In the genomic region with DNA sequence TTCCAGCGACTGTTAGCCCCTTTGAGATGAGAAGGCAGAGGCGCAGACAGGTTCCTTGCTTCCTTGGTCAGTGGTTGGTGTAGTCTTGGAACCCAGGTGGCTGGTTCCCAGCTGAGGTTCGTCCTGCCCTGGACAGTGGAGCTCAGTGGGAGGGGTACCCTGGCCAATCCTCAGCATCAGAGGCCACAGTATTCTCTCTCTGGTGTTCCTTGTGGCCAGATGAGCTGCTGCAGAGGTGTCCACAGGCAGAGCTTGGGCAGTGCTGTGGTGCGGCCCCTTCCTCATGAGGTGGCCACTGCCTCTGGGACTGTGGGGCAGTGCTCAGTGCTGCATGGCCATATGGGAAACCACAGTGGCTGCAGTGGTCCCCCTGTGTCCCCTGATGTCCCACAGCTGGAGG, we compare ENCODE assay signal across 18 cellular contexts.
DNase-seq lines count a peak whose midpoint lies in the region; ATAC-seq and TF ChIP-seq lines count a peak whose summit lies in the region.
"Had no signal": no experiment of that assay in that cellular context is flagged by ENCODE, and none has a peak within 500 bp of the region (broad histone marks: within the 10 kb centered on the region; RNA-seq: fewer than 3 reads in every experiment).

No MANE protein-coding gene starts in this region.

- H3K9me3 ChIP-seq in aorta (ENCODE audit: control insufficient read depth, low read length): no peaks in the 10 kb centered on the region

- H3K4me1 ChIP-seq in aorta (ENCODE audit: control insufficient read depth in 1 of 2, insufficient read depth in 2 of 2, low read length in 2 of 2): no peaks in the 10 kb centered on the region

- no peak overlapping the region for H3K4me3 ChIP-seq in aorta (ENCODE audit: low read length in 2 of 2)

- no peaks in the 10 kb centered on the region for H3K36me3 Mint-ChIP-seq in natural killer cell treated with Interleukin-12 subunit alpha and Interleukin-12 subunit beta and Interleukin-15 and Interleukin-18, amount 100 ng/mL, for 72 hours
- H3K36me3 Mint-ChIP-seq in natural killer cell: no peaks in the 10 kb centered on the region
- peaks cover 3% of the 10 kb centered on the region; the same call in 1 of the 2 replicates for H3K36me3 Mint-ChIP-seq in WTC11
- H3K36me3 Mint-ChIP-seq: CD4-positive, alpha-beta memory T cell had no signal

- H3K27me3 ChIP-seq in aorta (ENCODE audit: control insufficient read depth in 1 of 2, insufficient read depth in 2 of 2, low read length in 1 of 2): no peaks in the 10 kb centered on the region

- intact Hi-C loops in natural killer cell (cut with micrococcal nuclease): no loop called here
- intact Hi-C loops in aorta (cut with DNase I): loop anchor here (10.0 kb wide), 2 partner anchors 295 to 915 kb away; no protein-coding TSS in a partner anchor

- POLR2A ChIA-PET in WTC11 (lab: Charles Lee): no interaction called here

- ATAC-seq in natural killer cell treated with Interleukin-12 subunit alpha and Interleukin-12 subunit beta and Interleukin-15 and Interleukin-18, amount 100 ng/mL, for 72 hours: peak; percentile 21 to 40
- ATAC-seq in natural killer cell (no peak), WTC11 (peak; percentile 17), esophagus mucosa (peak; percentile 19), aorta (ENCODE audit: low FRiP score) (no peak), GM21737 (IDR thresholded peaks at IDR 0.05; ENCODE audit: unreplicated experiment) (no peak)

- peaks cover 26 to 27% of the 10 kb centered on the region in 2 donors for H3K27me3 Mint-ChIP-seq in natural killer cell treated with Interleukin-12 subunit alpha and Interleukin-12 subunit beta and Interleukin-15 and Interleukin-18, amount 100 ng/mL, for 72 hours
- H3K27me3 Mint-ChIP-seq in natural killer cell (ENCODE audit: low read depth in 2 of 2) (peaks cover 22 to 40% of the 10 kb centered on the region in 2 donors), WTC11 (ENCODE audit: low read depth) (peaks cover 3% of the 10 kb centered on the region; the same call in 1 of the 2 replicates)

- no peak overlapping the region for H3K4me3 Mint-ChIP-seq in natural killer cell treated with Interleukin-12 subunit alpha and Interleukin-12 subunit beta and Interleukin-15 and Interleukin-18, amount 100 ng/mL, for 72 hours
- H3K4me3 Mint-ChIP-seq in natural killer cell: no peak overlapping the region
- no peak overlapping the region for H3K4me3 Mint-ChIP-seq in WTC11
- H3K4me3 Mint-ChIP-seq: CD4-positive, alpha-beta memory T cell; HFFc6 had no signal

- H3K27ac Mint-ChIP-seq in natural killer cell treated with Interleukin-12 subunit alpha and Interleukin-12 subunit beta and Interleukin-15 and Interleukin-18, amount 100 ng/mL, for 72 hours: no peak overlapping the region
- H3K27ac Mint-ChIP-seq in natural killer cell (no peak overlapping the region), WTC11 (no peak overlapping the region)
- H3K27ac Mint-ChIP-seq: CD4-positive, alpha-beta memory T cell; HFFc6 had no signal

- no peak for TF ChIP-seq CTCF in natural killer cell (IDR thresholded peaks at IDR 0.05)
- no peak for TF ChIP-seq CTCF in WTC11 (IDR thresholded peaks at IDR 0.05)

- H3K27ac ChIP-seq in aorta (ENCODE audit: low read depth in 1 of 2, low read length in 2 of 2): no peak overlapping the region
- H3K27ac ChIP-seq: C4-2B, HL-60 had no signal

- CTCF ChIA-PET in WTC11 (lab: Charles Lee): interaction anchor here (1.2 to 1.4 kb wide), 2 partner anchors 11 to 296 kb away, joined by 3 to 5 read pairs; no protein-coding TSS in a partner anchor

- WGBS in aorta, 2 donors: 85 to 89% methylated on average over 4 of the region's 4 CpGs

- no peak for DNase-seq in natural killer cell treated with Interleukin-12 subunit alpha and Interleukin-12 subunit beta and Interleukin-15 and Interleukin-18, amount 100 ng/mL, for 72 hours (ENCODE audit: low spot score)
- DNase-seq in natural killer cell (no peak), WTC11 (ENCODE audit: low spot score) (no peak), aorta (peak; percentile 9 to 33), NK-92 (lab: John Stamatoyannopoulos, UW; ENCODE audit: unreplicated experiment) (no peak), NCI-H2196 treated with DMSO at 0.1 percent for 48 hours (lab: John Stamatoyannopoulos, UW; ENCODE audit: unreplicated experiment) (no peak)
- DNase-seq: 8988T; ACHN; CD4-positive, alpha-beta memory T cell; DMS53; GOT3; HCEC 1CT; HFFc6; KG1 had no signal

- no peaks in the 10 kb centered on the region for H3K36me3 ChIP-seq in aorta (ENCODE audit: control insufficient read depth in 1 of 2, insufficient read depth in 2 of 2, low read length in 1 of 2)

- H3K9me3 Mint-ChIP-seq in natural killer cell treated with Interleukin-12 subunit alpha and Interleukin-12 subunit beta and Interleukin-15 and Interleukin-18, amount 100 ng/mL, for 72 hours: no peaks in the 10 kb centered on the region
- H3K9me3 Mint-ChIP-seq in natural killer cell (no peaks in the 10 kb centered on the region), WTC11 (peaks cover 4% of the 10 kb centered on the region)
- H3K9me3 Mint-ChIP-seq: CD4-positive, alpha-beta memory T cell; HFFc6 had no signal

- peaks cover 0 to 2% of the 10 kb centered on the region in 2 donors for H3K4me1 Mint-ChIP-seq in natural killer cell treated with Interleukin-12 subunit alpha and Interleukin-12 subunit beta and Interleukin-15 and Interleukin-18, amount 100 ng/mL, for 72 hours (ENCODE audit: low read depth in 2 of 2)
- H3K4me1 Mint-ChIP-seq in natural killer cell (peaks cover 0 to 10% of the 10 kb centered on the region in 2 donors), WTC11 (peaks cover 11% of the 10 kb centered on the region)
- H3K4me1 Mint-ChIP-seq: CD4-positive, alpha-beta memory T cell had no signal

TF ChIP-seq in WTC11, 78 proteins besides CTCF, POLR2A, EP300 and RAD21 (continues in another document):
- TF ChIP-seq RORB (CRISPR knock-in tag; IDR thresholded peaks at IDR 0.05): no peak
- no peak for TF ChIP-seq GRHL2 (CRISPR knock-in tag; IDR thresholded peaks at IDR 0.05; ENCODE audit: insufficient replicate concordance, severe bottlenecking)
- no peak for TF ChIP-seq ATF1 (CRISPR knock-in tag; IDR thresholded peaks at IDR 0.05)
- no peak for TF ChIP-seq NR3C1 (CRISPR knock-in tag; conservative IDR thresholded peaks at IDR 0.05; ENCODE audit: low read depth)
- TF ChIP-seq TCF7 (CRISPR knock-in tag; IDR thresholded peaks at IDR 0.05; ENCODE audit: low read depth): no peak
- no peak for TF ChIP-seq PRDM15 (CRISPR knock-in tag; IDR thresholded peaks at IDR 0.05)
- TF ChIP-seq, protein P1, sequence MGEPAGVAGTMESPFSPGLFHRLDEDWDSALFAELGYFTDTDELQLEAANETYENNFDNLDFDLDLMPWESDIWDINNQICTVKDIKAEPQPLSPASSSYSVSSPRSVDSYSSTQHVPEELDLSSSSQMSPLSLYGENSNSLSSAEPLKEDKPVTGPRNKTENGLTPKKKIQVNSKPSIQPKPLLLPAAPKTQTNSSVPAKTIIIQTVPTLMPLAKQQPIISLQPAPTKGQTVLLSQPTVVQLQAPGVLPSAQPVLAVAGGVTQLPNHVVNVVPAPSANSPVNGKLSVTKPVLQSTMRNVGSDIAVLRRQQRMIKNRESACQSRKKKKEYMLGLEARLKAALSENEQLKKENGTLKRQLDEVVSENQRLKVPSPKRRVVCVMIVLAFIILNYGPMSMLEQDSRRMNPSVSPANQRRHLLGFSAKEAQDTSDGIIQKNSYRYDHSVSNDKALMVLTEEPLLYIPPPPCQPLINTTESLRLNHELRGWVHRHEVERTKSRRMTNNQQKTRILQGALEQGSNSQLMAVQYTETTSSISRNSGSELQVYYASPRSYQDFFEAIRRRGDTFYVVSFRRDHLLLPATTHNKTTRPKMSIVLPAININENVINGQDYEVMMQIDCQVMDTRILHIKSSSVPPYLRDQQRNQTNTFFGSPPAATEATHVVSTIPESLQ (CRISPR knock-in tag; IDR thresholded peaks at IDR 0.05): no peak
- no peak for TF ChIP-seq ZNF671 (CRISPR knock-in tag; IDR thresholded peaks at IDR 0.05)
- TF ChIP-seq ELF4 (CRISPR knock-in tag; IDR thresholded peaks at IDR 0.05; ENCODE audit: low read depth): no peak
- no peak for TF ChIP-seq PREB (CRISPR knock-in tag; IDR thresholded peaks at IDR 0.05; ENCODE audit: borderline replicate concordance)
- TF ChIP-seq FOXJ3 (CRISPR knock-in tag; IDR thresholded peaks at IDR 0.05; ENCODE audit: borderline replicate concordance): no peak
- TF ChIP-seq ZNF232 (CRISPR knock-in tag; IDR thresholded peaks at IDR 0.05): no peak

Comparison
In these comparisons a context has a peak if more than half of its experiments do, and no peak if none do; other contexts are left out.
1. ATAC-seq: peak in natural killer cell treated with Interleukin-12 subunit alpha and Interleukin-12 subunit beta and Interleukin-15 and Interleukin-18, amount 100 ng/mL, for 72 hours (2 of 2), WTC11 (single experiment) and esophagus mucosa (single experiment); none in natural killer cell (0 of 3), aorta (single experiment) and GM21737 (single experiment).
2. DNase-seq: peak in aorta (2 of 2); none in natural killer cell treated with Interleukin-12 subunit alpha and Interleukin-12 subunit beta and Interleukin-15 and Interleukin-18, amount 100 ng/mL, for 72 hours (single experiment), natural killer cell (single experiment), WTC11 (single experiment), NK-92 (single experiment) and NCI-H2196 treated with DMSO at 0.1 percent for 48 hours (single experiment).